16 cellular contexts compared by ENCODE assay signal in genomic region chr3:140440446-140440845, GRCh38.
"Had no signal": no experiment of that assay in that cellular context is flagged by ENCODE, and none has a peak within 500 bp of the region (broad histone marks: within the 10 kb centered on the region; RNA-seq: fewer than 3 reads in every experiment).

No MANE protein-coding gene starts in this region.

- H3K4me1 ChIP-seq: psoas muscle, sigmoid colon, suprapubic skin had no signal

- H3K9me3 ChIP-seq: left ventricle myocardium inferior, psoas muscle, sigmoid colon, suprapubic skin had no signal

- H3K36me3 ChIP-seq: left ventricle myocardium inferior, sigmoid colon, suprapubic skin had no signal

- H3K27ac ChIP-seq: coronary artery, left ventricle myocardium inferior, psoas muscle, sigmoid colon, suprapubic skin had no signal

- DNase-seq: activated CD4-positive, alpha-beta T cell treated with anti-CD3 and anti-CD28 coated beads for 48 hours; activated CD8-positive, alpha-beta memory T cell treated with anti-CD3 and anti-CD28 coated beads, Interleukin-2, amount 50 U/mL, for 48 hours; activated CD8-positive, alpha-beta T cell treated with anti-CD3 and anti-CD28 coated beads, Interleukin-2, amount 10 ng/mL, durations not matched to agents 7 days and 5 days; activated naive CD8-positive, alpha-beta T cell treated with anti-CD3 and anti-CD28 coated beads, Interleukin-2, amount 10 ng/mL, durations not matched to agents 7 days and 5 days; anterior cingulate cortex; effector CD8-positive, alpha-beta T cell; immature natural killer cell; left ventricle myocardium inferior; mesendoderm; sigmoid colon; stimulated activated CD4-positive, alpha-beta T cell treated with anti-CD3 and anti-CD28 coated beads, Interleukin-2, amount 100 ng/mL, for 48 hours; stimulated activated naive CD8-positive, alpha-beta T cell treated with anti-CD3 and anti-CD28 coated beads, Interleukin-15, Interleukin-2, amounts not matched to agents 100 U/mL and 50 U/mL, for 24 hours; T-cell had no signal

- H3K27me3 ChIP-seq: sigmoid colon, suprapubic skin had no signal

- ATAC-seq: activated CD8-positive, alpha-beta T cell treated with anti-CD3 and anti-CD28 coated beads, Interleukin-2, amount 10 ng/mL, durations not matched to agents 7 days and 5 days; stimulated activated naive CD8-positive, alpha-beta T cell treated with anti-CD3 and anti-CD28 coated beads, Interleukin-15, Interleukin-2, amounts not matched to agents 100 U/mL and 50 U/mL, for 24 hours; T-cell had no signal

- H3K4me3 ChIP-seq: coronary artery, left ventricle myocardium inferior, psoas muscle, sigmoid colon, suprapubic skin had no signal
